27 cellular contexts compared by ENCODE assay signal in the genomic region with DNA sequence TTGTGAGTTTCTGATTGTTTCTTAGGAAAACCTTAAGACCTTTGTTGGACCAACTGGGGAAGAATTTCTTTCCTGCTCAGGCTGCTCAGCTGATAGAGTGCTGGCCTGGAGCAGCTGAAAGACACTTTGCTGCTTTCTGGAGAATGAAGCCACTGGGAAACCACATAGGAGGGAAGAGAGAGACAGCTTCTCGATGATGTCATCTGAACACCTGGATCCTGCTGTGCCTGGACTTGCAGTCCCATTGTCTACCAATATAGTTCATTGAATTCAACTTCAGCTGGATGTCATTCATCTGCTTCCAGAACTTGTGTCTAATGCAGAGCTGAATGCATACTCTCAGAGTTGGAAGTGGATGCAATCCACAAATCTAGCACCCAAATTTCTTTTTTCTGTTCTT.
"Had no signal": no experiment of that assay in that cellular context is flagged by ENCODE, and none has a peak within 500 bp of the region (broad histone marks: within the 10 kb centered on the region; RNA-seq: fewer than 3 reads in every experiment).

No MANE protein-coding gene starts in this region.

- ATAC-seq: activated naive CD4-positive, alpha-beta T cell treated with anti-CD3 and anti-CD28 coated beads, Interleukin-2, amount 50 U/mL, for 72 hours; activated naive CD8-positive, alpha-beta T cell treated with anti-CD3 and anti-CD28 coated beads, Interleukin-2, amount 50 U/mL, for 24 hours; activated T-cell treated with anti-CD3 and anti-CD28 coated beads, Interleukin-2, amount 50 U/mL, for 4 hours; K562; T-helper 17 cell; WTC11 had no signal

- H3K4me3 ChIP-seq: ascending aorta, K562, Peyer's patch had no signal

- H3K36me3 ChIP-seq: ascending aorta, Peyer's patch had no signal

- DNase-seq: activated CD4-positive, alpha-beta memory T cell treated with anti-CD3 and anti-CD28 coated beads for 36 hours; activated CD4-positive, alpha-beta T cell treated with anti-CD3 and anti-CD28 coated beads, Interleukin-2, amount 10 ng/mL, durations not matched to agents 7 days and 5 days; activated CD4-positive, CD25-positive, alpha-beta regulatory T cell treated with anti-CD3 and anti-CD28 coated beads, Interleukin-2, amount 50 U/mL, for 72 hours; activated CD8-positive, alpha-beta memory T cell treated with anti-CD3 and anti-CD28 coated beads for 24 hours; activated effector memory CD4-positive, alpha-beta T cell treated with anti-CD3 and anti-CD28 coated beads, Interleukin-2, amount 50 U/mL, for 16 hours; activated naive CD4-positive, alpha-beta T cell treated with Interleukin-2 at 50 U/mL for 16 hours; activated naive CD8-positive, alpha-beta T cell treated with anti-CD3 and anti-CD28 coated beads, Interleukin-2, amount 50 U/mL, for 24 hours; activated T-cell treated with anti-CD3 and anti-CD28 coated beads, Interleukin-2, amount 50 U/mL, for 4 hours; amniotic stem cell; cerebellar nuclear complex; Karpas-422; MM.1S; NCI-H146; NCI-H187 treated with DMSO at 0.1 percent for 48 hours; NCI-H2171; NCI-H345; NCI-H510A; NCI-H69; NK-92 treated with Interleukin-12 subunit alpha and Interleukin-12 subunit beta, amount 100 ng/mL, for 24 hours; Peyer's patch; SIG-M5; T-helper 17 cell; T-helper 9 cell had no signal

- H3K27ac ChIP-seq: ascending aorta, Peyer's patch had no signal

- H3K27me3 ChIP-seq: ascending aorta, Peyer's patch had no signal

- H3K9me3 ChIP-seq: ascending aorta, Peyer's patch had no signal

- FAIRE-seq: K562 had no signal

- H3K4me1 ChIP-seq: ascending aorta, Peyer's patch had no signal
